In genomic region chr18:58862404-58862803, GRCh38 we compare ENCODE assay signal across 8 cellular contexts. TPM values are rescaled to one million over a fixed set of nuclear protein-coding genes. Genes with fewer than 3 reads are reported as not detected.
A peak's percentile ranks its signal among the peaks of the same experiment; 100 is the strongest.
DNase-seq lines count a peak whose midpoint lies in the region; ATAC-seq and TF ChIP-seq lines count a peak whose summit lies in the region.

No MANE protein-coding gene starts in this region.

- H3K9me3 ChIP-seq in iPS-18a (ENCODE audit: control insufficient read depth, low read depth, low read length): no peaks in the 10 kb centered on the region
- no peaks in the 10 kb centered on the region for H3K9me3 ChIP-seq in stomach smooth muscle (ENCODE audit: control insufficient read depth in 2 of 2, low read length in 2 of 2)

- H3K9ac ChIP-seq in iPS-18a (ENCODE audit: low read length) (peak overlapping the region; percentile 93), stomach smooth muscle (ENCODE audit: low read length in 2 of 2) (peak overlapping the region; percentile 86 to 98)

- H3K27ac ChIP-seq in iPS-18a (ENCODE audit: low read length) (peak overlapping the region; percentile 94), stomach smooth muscle (ENCODE audit: low read length) (peak overlapping the region; percentile 96)

- DNase-seq in NCI-H82 (lab: John Stamatoyannopoulos, UW) (peak; percentile 54), NCI-H82 treated with DMSO at 0.1 percent for 48 hours (lab: John Stamatoyannopoulos, UW; ENCODE audit: unreplicated experiment) (no peak), ureter (ENCODE audit: low spot score) (no peak)
- no peak for DNase-seq in stimulated activated CD4-positive, alpha-beta T cell treated with anti-CD3 and anti-CD28 coated beads, Interleukin-15, amount 100 ng/mL, for 24 hours

- H3K27me3 ChIP-seq in iPS-18a (ENCODE audit: control insufficient read depth, insufficient read depth, low read length): no peaks in the 10 kb centered on the region
- no peaks in the 10 kb centered on the region for H3K27me3 ChIP-seq in stomach smooth muscle (ENCODE audit: control insufficient read depth in 1 of 2, insufficient read depth in 2 of 2, low read length in 2 of 2)

- peak overlapping the region; percentile 61 for H3K4me3 ChIP-seq in WI38 (ENCODE audit: low read depth, low read length)
- H3K4me3 ChIP-seq in iPS-18a (ENCODE audit: low read length): peak overlapping the region; percentile 69
- peak overlapping the region; percentile 67 to 75 for H3K4me3 ChIP-seq in stomach smooth muscle (ENCODE audit: low read length in 2 of 2)

- peaks cover 69% of the 10 kb centered on the region for H3K4me1 ChIP-seq in iPS-18a (ENCODE audit: control insufficient read depth, low read depth, low read length)
- H3K4me1 ChIP-seq in stomach smooth muscle (ENCODE audit: control insufficient read depth, insufficient read depth, low read length): peaks cover 48% of the 10 kb centered on the region

- H3K36me3 ChIP-seq in iPS-18a (ENCODE audit: control insufficient read depth, low read depth, low read length) (peaks cover 24% of the 10 kb centered on the region), stomach smooth muscle (ENCODE audit: control insufficient read depth in 2 of 2, insufficient read depth in 2 of 2, low read length in 2 of 2) (peaks cover 2% of the 10 kb centered on the region in 2 donors)

- TF ChIP-seq CTCF in WI38 (IDR thresholded peaks at IDR 0.05; ENCODE audit: low read depth, low read length): no peak

- no peak for ATAC-seq in HG03432 (IDR thresholded peaks at IDR 0.05; ENCODE audit: unreplicated experiment)

RNA-seq across cellular contexts. Expression of gene ZNF532, which starts 2.3 kb away (rescaled TPM):
- 114 TPM for total RNA-seq in ureter
